ENCODE assay signal across 1 cellular context in genomic region chr2:149039213-149039724, GRCh38.
TF ChIP-seq lines count a peak whose summit lies in the region.

No MANE protein-coding gene starts in this region.

TF ChIP-seq in HCT116, 20 proteins besides CTCF, POLR2A, EP300 and RAD21 (continued from another document):
- no peak for TF ChIP-seq MAX (IDR thresholded peaks at IDR 0.05)
- no peak for TF ChIP-seq SIN3A (IDR thresholded peaks at IDR 0.05; ENCODE audit: low read depth)
- TF ChIP-seq YY1 (IDR thresholded peaks at IDR 0.05; ENCODE audit: extremely low read depth, insufficient replicate concordance, low read depth, low read length): no peak
- no peak for TF ChIP-seq TCF7L2 (IDR thresholded peaks at IDR 0.05; ENCODE audit: borderline replicate concordance, extremely low read depth, insufficient read depth, insufficient read length)
- TF ChIP-seq SRF (IDR thresholded peaks at IDR 0.05; ENCODE audit: low read depth): no peak
- TF ChIP-seq JUND (IDR thresholded peaks at IDR 0.05): no peak
- no peak for TF ChIP-seq FOSL1 (IDR thresholded peaks at IDR 0.05; ENCODE audit: low read depth)
- TF ChIP-seq POLR2AphosphoS5 (IDR thresholded peaks at IDR 0.05; ENCODE audit: low read depth, low read length): no peak
- no peak for TF ChIP-seq CEBPB (IDR thresholded peaks at IDR 0.05; ENCODE audit: low read depth)
